ENCODE assay signal across 17 cellular contexts in genomic region chr1:3462356-3463012, GRCh38. TPM values are rescaled to one million over a fixed set of nuclear protein-coding genes. Genes with fewer than 3 reads are reported as not detected.
"Had no signal": no experiment of that assay in that cellular context is flagged by ENCODE, and none has a peak within 500 bp of the region (broad histone marks: within the 10 kb centered on the region; RNA-seq: fewer than 3 reads in every experiment).

No MANE protein-coding gene starts in this region.

- H3K36me3 ChIP-seq: gastrocnemius medialis, transverse colon, vagina had no signal

- DNase-seq: activated CD4-positive, alpha-beta T cell treated with anti-CD3 and anti-CD28 coated beads, Interleukin-2, amount 50 U/mL, for 4 hours; activated CD4-positive, CD25-positive, alpha-beta regulatory T cell treated with anti-CD3 and anti-CD28 coated beads, Interleukin-2, amount 50 U/mL, for 72 hours; activated gamma-delta T cell treated with Interleukin-2 at 50 U/mL for 16 hours; effector CD8-positive, alpha-beta T cell; gastrocnemius medialis; head of caudate nucleus; nucleus accumbens; stimulated activated CD8-positive, alpha-beta memory T cell treated with anti-CD3 and anti-CD28 coated beads, Interleukin-4, amount 100 ng/mL, for 48 hours; stimulated activated naive CD8-positive, alpha-beta T cell treated with anti-CD3 and anti-CD28 coated beads, Interleukin-15, Interleukin-2, amounts not matched to agents 100 U/mL and 50 U/mL, for 24 hours; T1000 had no signal

- ATAC-seq: activated naive CD4-positive, alpha-beta T cell treated with anti-CD3 and anti-CD28 coated beads, Interleukin-2, amount 50 U/mL, for 72 hours; esophagus mucosa; gastrocnemius medialis; stimulated activated naive CD8-positive, alpha-beta T cell treated with anti-CD3 and anti-CD28 coated beads, Interleukin-15, Interleukin-2, amounts not matched to agents 100 U/mL and 50 U/mL, for 24 hours had no signal

- H3K27me3 ChIP-seq: gastrocnemius medialis, transverse colon, vagina had no signal

- H3K4me3 ChIP-seq: gastrocnemius medialis, transverse colon, vagina had no signal

- H3K9me3 ChIP-seq: gastrocnemius medialis, transverse colon, vagina had no signal

- FAIRE-seq: bronchial epithelial cell had no signal

- H3K27ac ChIP-seq: gastrocnemius medialis, vagina had no signal

RNA-seq across cellular contexts. Expression of gene ARHGEF16, which starts 8.0 kb away (rescaled TPM):
- total RNA-seq: activated T-helper 1 cell treated with anti-CD3 and anti-CD28 coated beads, Interleukin-12 subunit alpha, Interleukin-12 subunit beta, Interleukin-2, Interleukin-4 antibody, amounts not matched to agents 30 ng/mL and 10 ng/mL and 1 ng/mL, durations not matched to agents 14 hours and 24 hours and 36 hours; T-helper 1 cell treated with Interleukin-12 subunit alpha and Interleukin-12 subunit beta and Interleukin-4 antibody, amounts not matched to agents 30 ng/mL and 1 ng/mL, for 36 hours had no signal
